ENCODE assay signal across 8 cellular contexts in genomic region chr10:32378371-32379301, GRCh38.
DNase-seq lines count a peak whose midpoint lies in the region; ATAC-seq, FAIRE-seq and TF ChIP-seq lines count a peak whose summit lies in the region.

No MANE protein-coding gene starts in this region.

- peak; percentile 99 for FAIRE-seq in GM18507 (lab: Jason Lieb, UNC)
- FAIRE-seq in D721Med (lab: Jason Lieb, UNC) = no peak

- TF ChIP-seq CTCF in astrocyte of the spinal cord (IDR thresholded peaks at IDR 0.05; ENCODE audit: low read depth, low read length) = no peak
- no peak for TF ChIP-seq CTCF in D721Med (IDR thresholded peaks at IDR 0.05; ENCODE audit: insufficient read depth, missing control alignments)

- in situ Hi-C loops in astrocyte of the spinal cord (cut with HindIII; ENCODE audit: low sequenced_read_pairs) = no loop called here

- DNase-seq in GM18507 (ENCODE audit: extremely low spot score, insufficient read length, low read depth) (peak; percentile 49), NCI-H2029 (lab: John Stamatoyannopoulos, UW) (peak; percentile 80), T-helper 9 cell (peak; percentile 86), astrocyte of the spinal cord (ENCODE audit: low read depth, low spot score) (peak; percentile 88), hypothalamus (lab: John Stamatoyannopoulos, UW) (peak; percentile 35 to 97 (median 90)), retina (peak; percentile 91), D721Med (ENCODE audit: insufficient read length, low spot score) (no peak)

- peak overlapping the region; percentile 81 for H3K4me3 ChIP-seq in astrocyte of the spinal cord (ENCODE audit: low read depth, low read length)

- ATAC-seq in HG02973 (IDR thresholded peaks at IDR 0.05; ENCODE audit: unreplicated experiment) = peak; percentile 90
